In genomic region chr1:28582248-28582615, GRCh38 we compare ENCODE assay signal across 1 cellular context.
TF ChIP-seq lines count a peak whose summit lies in the region.

No MANE protein-coding gene starts in this region.

TF ChIP-seq in K562, 482 proteins besides CTCF, POLR2A, EP300 and RAD21 (continued from another document and continues in another):
- TF ChIP-seq CLOCK (CRISPR knock-in tag; IDR thresholded peaks at IDR 0.05; ENCODE audit: borderline replicate concordance): no peak
- no peak for TF ChIP-seq ELK3 (CRISPR knock-in tag; IDR thresholded peaks at IDR 0.05)
- TF ChIP-seq SMARCC2 (IDR thresholded peaks at IDR 0.05; ENCODE audit: low read depth): no peak
- TF ChIP-seq RBM14 (IDR thresholded peaks at IDR 0.05; ENCODE audit: borderline replicate concordance, insufficient read depth, low read depth, low read length): no peak
- TF ChIP-seq RERE (CRISPR knock-in tag; IDR thresholded peaks at IDR 0.05; ENCODE audit: borderline replicate concordance): 0 out of 2 replicates have a peak, but pooled peaks have one; percentile 63
- TF ChIP-seq TSC22D4 (tag; IDR thresholded peaks at IDR 0.05): no peak
- no peak for TF ChIP-seq U2AF2 (optimal IDR thresholded peaks at IDR 0.05; ENCODE audit: low read depth, low read length)
- no peak for TF ChIP-seq E2F3 (CRISPR knock-in tag; IDR thresholded peaks at IDR 0.05)
- 0 out of 2 replicates have a peak, but pooled peaks have one; percentile 2 for TF ChIP-seq ZNF584 (CRISPR knock-in tag; IDR thresholded peaks at IDR 0.05; ENCODE audit: low read depth)
- no peak for TF ChIP-seq ARID1B (IDR thresholded peaks at IDR 0.05)
- TF ChIP-seq HBP1 (CRISPR knock-in tag; IDR thresholded peaks at IDR 0.05): no peak
- no peak for TF ChIP-seq MXD1 (CRISPR knock-in tag; IDR thresholded peaks at IDR 0.05; ENCODE audit: borderline replicate concordance, poor library complexity, severe bottlenecking)
- TF ChIP-seq ZZZ3 (IDR thresholded peaks at IDR 0.05): no peak
- no peak for TF ChIP-seq TCFL5 (CRISPR knock-in tag; conservative IDR thresholded peaks at IDR 0.05)
- no peak for TF ChIP-seq KLF1 (tag; IDR thresholded peaks at IDR 0.05)
- no peak for TF ChIP-seq HNRNPUL1 (IDR thresholded peaks at IDR 0.05; ENCODE audit: low read length)
- no peak; the same call in 1 of the 2 replicates for TF ChIP-seq ZBTB17 (CRISPR knock-in tag; IDR thresholded peaks at IDR 0.05)
- no peak for TF ChIP-seq SIRT6 (IDR thresholded peaks at IDR 0.05; ENCODE audit: low read depth, low read length)
- no peak for TF ChIP-seq CHD4 (IDR thresholded peaks at IDR 0.05; ENCODE audit: insufficient read depth, insufficient replicate concordance, low read depth, low read length, poor library complexity, severe bottlenecking)
- no peak for TF ChIP-seq ZNF780A (CRISPR knock-in tag; IDR thresholded peaks at IDR 0.05)
- peak; percentile 1 for TF ChIP-seq ZNF592 (IDR thresholded peaks at IDR 0.05)
- no peak for TF ChIP-seq FOXJ2 (tag; IDR thresholded peaks at IDR 0.05)
- no peak for TF ChIP-seq E4F1 (CRISPR knock-in tag; IDR thresholded peaks at IDR 0.05; ENCODE audit: borderline replicate concordance)
- TF ChIP-seq GATAD2A (IDR thresholded peaks at IDR 0.05): no peak
- TF ChIP-seq NR2C2 (CRISPR knock-in tag; IDR thresholded peaks at IDR 0.05): no peak
- no peak for TF ChIP-seq NR2C2 (tag; IDR thresholded peaks at IDR 0.05)
- no peak for TF ChIP-seq RHOXF2B (CRISPR knock-in tag; conservative IDR thresholded peaks at IDR 0.05)
- TF ChIP-seq ZMIZ1 (IDR thresholded peaks at IDR 0.05; ENCODE audit: low read depth in 2 of 2, low read length in 2 of 2): no peak
- no peak for TF ChIP-seq NFRKB (IDR thresholded peaks at IDR 0.05; ENCODE audit: low read depth)
- TF ChIP-seq PREB (CRISPR knock-in tag; IDR thresholded peaks at IDR 0.05): 0 out of 2 replicates have a peak, but pooled peaks have one; percentile 86
- no peak for TF ChIP-seq E2F5 (CRISPR knock-in tag; IDR thresholded peaks at IDR 0.05)
- no peak for TF ChIP-seq CXXC5 (CRISPR knock-in tag; IDR thresholded peaks at IDR 0.05)
- TF ChIP-seq GATA2 (CRISPR knock-in tag; IDR thresholded peaks at IDR 0.05): no peak
- no peak for TF ChIP-seq ZNF347 (CRISPR knock-in tag; IDR thresholded peaks at IDR 0.05; ENCODE audit: low read depth)
